ENCODE assay signal across 7 cellular contexts in the genomic region with DNA sequence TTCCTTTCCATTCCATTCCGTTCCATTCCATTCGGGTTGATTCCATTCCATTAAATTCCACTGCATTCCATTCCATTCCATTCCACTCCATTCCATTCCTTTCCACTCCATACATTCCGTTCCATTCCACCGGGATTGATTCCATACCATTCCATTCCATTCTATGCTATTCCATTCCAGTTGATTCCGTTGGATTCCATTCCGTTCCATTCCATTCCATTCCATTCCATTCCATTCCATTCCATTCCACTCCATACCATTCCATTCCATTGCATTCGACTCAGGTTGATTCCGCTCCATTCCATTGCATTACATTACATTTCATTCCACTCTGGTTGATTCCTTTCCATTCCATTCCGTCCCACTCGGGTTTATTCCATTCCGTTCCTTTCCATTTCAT.
DNase-seq lines count a peak whose midpoint lies in the region; ATAC-seq, FAIRE-seq and TF ChIP-seq lines count a peak whose summit lies in the region.
"Not testable (repeated sequence)": the region's sequence is repeated elsewhere in the genome, so short reads cannot be mapped to it uniquely, and the experiment has no call there.

No MANE protein-coding gene starts in this region.

- not testable (repeated sequence) for FAIRE-seq in RCC 7860 (lab: Jason Lieb, UNC); endothelial cell of umbilical vein (lab: Jason Lieb, UNC)

- not testable (repeated sequence) for H3K4ac ChIP-seq in IMR-90 (ENCODE audit: low read depth, low read length)

- TF ChIP-seq CTCF in IMR-90 (conservative IDR thresholded peaks at IDR 0.05; ENCODE audit: low read depth, low read length); endothelial cell of umbilical vein (IDR thresholded peaks at IDR 0.05; ENCODE audit: extremely low read depth in 1 of 2, insufficient read depth in 1 of 2, low read depth in 1 of 2, low read length in 2 of 2): not testable (repeated sequence)

- not testable (repeated sequence) for H2BK120ac ChIP-seq in IMR-90 (ENCODE audit: low read depth, low read length)

- not testable (repeated sequence) for BruUV-seq in IMR-90 (replicated peaks; lab: Mats Ljungman, UMichigan); endothelial cell of umbilical vein (replicated peaks; lab: Mats Ljungman, UMichigan)

- H3K36me3 ChIP-seq in HUES48 (ENCODE audit: control insufficient read depth, insufficient read depth, low read length); IMR-90 (ENCODE audit: control insufficient read depth, insufficient read depth, low read length); endothelial cell of umbilical vein (ENCODE audit: control insufficient read depth in 2 of 2, extremely low read depth in 1 of 2, insufficient read depth in 2 of 2, low read length in 2 of 2); iPS-20b (ENCODE audit: insufficient read depth, low read depth, low read length): not testable (repeated sequence)

- H3K9ac ChIP-seq in HUES48 (ENCODE audit: low read depth, low read length); IMR-90 (ENCODE audit: low read depth, low read length); endothelial cell of umbilical vein (replicated peaks; ENCODE audit: extremely low read depth, insufficient read depth, low read length); iPS-20b (ENCODE audit: low read depth, low read length): not testable (repeated sequence)

- in situ Hi-C loops in IMR-90 (cut with MboI; ENCODE audit: low sequenced_read_pairs): not testable (repeated sequence)

- POLR2A ChIA-PET in IMR-90 (lab: Charles Lee; ENCODE audit: unreplicated experiment); endothelial cell of umbilical vein (lab: Charles Lee): not testable (repeated sequence)

- H3K79me1 ChIP-seq in IMR-90 (ENCODE audit: low read depth in 1 of 2, low read length in 2 of 2): not testable (repeated sequence)

- peak overlapping the region; percentile 14 for H3K4me3 ChIP-seq in HUES48 (ENCODE audit: low read depth, low read length)
- not testable (repeated sequence) for H3K4me3 ChIP-seq in IMR-90 (ENCODE audit: insufficient read depth, low read depth, low read length); endothelial cell of umbilical vein (replicated peaks in 1 of 3; ENCODE audit: insufficient read depth in 1 of 3, low read depth in 1 of 3, low read length in 3 of 3)
- peak overlapping the region; percentile 18; the same call in 1 of the 2 replicates for H3K4me3 ChIP-seq in iPS-20b (ENCODE audit: low read length)

- H2AFZ ChIP-seq in IMR-90 (replicated peaks; ENCODE audit: low read length, poor library complexity); endothelial cell of umbilical vein (ENCODE audit: low read depth, low read length): not testable (repeated sequence)

- intact Hi-C loops in IMR-90 (cut with micrococcal nuclease); endothelial cell of umbilical vein (cut with micrococcal nuclease): not testable (repeated sequence)

- not testable (repeated sequence) for H3K4me2 ChIP-seq in IMR-90 (ENCODE audit: low read depth, low read length); endothelial cell of umbilical vein (ENCODE audit: insufficient read depth, low read length)

- not testable (repeated sequence) for DNase-seq in IMR-90
- peak; percentile 2 for DNase-seq in RCC 7860 (ENCODE audit: low spot score)
- peak; percentile 14 for DNase-seq in dedifferentiated amniotic fluid mesenchymal stem cell (ENCODE audit: extremely low spot score)
- peak; percentile 52 for DNase-seq in endothelial cell of umbilical vein (ENCODE audit: low read depth, low spot score)
- DNase-seq in medulla oblongata (ENCODE audit: extremely low spot score): peak; percentile 21

- CTCF ChIA-PET in IMR-90 (lab: Yijun Ruan, JAX); endothelial cell of umbilical vein (lab: Charles Lee): not testable (repeated sequence)

- not testable (repeated sequence) for H3K4me1 ChIP-seq in HUES48 (ENCODE audit: control insufficient read depth, insufficient read depth, low read length); IMR-90 (ENCODE audit: control insufficient read depth, insufficient read depth, low read length); endothelial cell of umbilical vein (ENCODE audit: control insufficient read depth, extremely low read depth, insufficient read depth, low read length); iPS-20b (ENCODE audit: insufficient read depth, low read length)

- not testable (repeated sequence) for H2AK9ac ChIP-seq in IMR-90 (replicated peaks; ENCODE audit: low read depth, low read length, poor library complexity)

- H3K14ac ChIP-seq in IMR-90 (replicated peaks; ENCODE audit: low read depth, low read length): not testable (repeated sequence)

- not testable (repeated sequence) for ATAC-seq in IMR-90 (ENCODE audit: low read depth)

- H2BK15ac ChIP-seq in IMR-90 (ENCODE audit: low read depth, low read length): not testable (repeated sequence)

- H2BK5ac ChIP-seq in IMR-90 (ENCODE audit: low read depth, low read length, poor library complexity, severe bottlenecking): peak overlapping the region; percentile 84

- H4K5ac ChIP-seq in IMR-90 (ENCODE audit: low read depth, low read length): not testable (repeated sequence)

- H2BK20ac ChIP-seq in IMR-90 (ENCODE audit: low read depth, low read length): not testable (repeated sequence)

- not testable (repeated sequence) for H3K79me2 ChIP-seq in endothelial cell of umbilical vein (ENCODE audit: control insufficient read depth, insufficient read depth, low read length)

- not testable (repeated sequence) for TF ChIP-seq POLR2A in IMR-90 (IDR thresholded peaks at IDR 0.05; ENCODE audit: low read depth, low read length); endothelial cell of umbilical vein (IDR thresholded peaks at IDR 0.05; ENCODE audit: low read depth, low read length)

- H3K27ac ChIP-seq in HUES48 (ENCODE audit: low read depth, low read length); IMR-90 (ENCODE audit: insufficient read depth, low read length); endothelial cell of umbilical vein (ENCODE audit: insufficient read depth, low read depth, low read length); iPS-20b (ENCODE audit: low read length): not testable (repeated sequence)

- not testable (repeated sequence) for H3K18ac ChIP-seq in IMR-90 (ENCODE audit: low read depth, low read length)

- not testable (repeated sequence) for TF ChIP-seq RAD21 in IMR-90 (IDR thresholded peaks at IDR 0.05; ENCODE audit: low read length)

- 61 to 100% methylated on average over 2 to 11 of the region's 11 CpGs for WGBS in IMR-90 (ENCODE audit: extremely low coverage in 2 of 2, insufficient read length in 1 of 2), 2 experiments

- peaks cover 63% of the 10 kb centered on the region for H3K9me3 ChIP-seq in HUES48 (ENCODE audit: control insufficient read depth, insufficient read depth, low read length)
- peaks cover 33% of the 10 kb centered on the region for H3K9me3 ChIP-seq in IMR-90 (ENCODE audit: control insufficient read depth, insufficient read depth, low read length)
- H3K9me3 ChIP-seq in endothelial cell of umbilical vein (replicated peaks; ENCODE audit: control insufficient read depth, insufficient read depth, low read length): peaks cover 39% of the 10 kb centered on the region
- H3K9me3 ChIP-seq in iPS-20b (ENCODE audit: insufficient read depth, low read depth, low read length): peaks cover 61% of the 10 kb centered on the region

- not testable (repeated sequence) for H4K8ac ChIP-seq in IMR-90 (ENCODE audit: low read depth in 2 of 2, low read length in 2 of 2)

- not testable (repeated sequence) for H3K56ac ChIP-seq in IMR-90 (ENCODE audit: extremely low read depth, insufficient read depth, low read length)

- dilution Hi-C loops in IMR-90 (cut with HindIII; ENCODE audit: low sequenced_read_pairs, unreplicated experiment); endothelial cell of umbilical vein (cut with MboI; ENCODE audit: extremely low pct_ligation_motif_present, low sequenced_read_pairs): not testable (repeated sequence)

- not testable (repeated sequence) for H3K27me3 ChIP-seq in HUES48 (ENCODE audit: control insufficient read depth, insufficient read depth, low read length); IMR-90 (ENCODE audit: control insufficient read depth, insufficient read depth, low read length); endothelial cell of umbilical vein (ENCODE audit: control insufficient read depth in 2 of 2, insufficient read depth in 2 of 2, low read length in 2 of 2); iPS-20b (ENCODE audit: insufficient read depth, low read length)

- not testable (repeated sequence) for H3K9me1 ChIP-seq in IMR-90 (ENCODE audit: insufficient read depth, low read length); endothelial cell of umbilical vein (replicated peaks; ENCODE audit: control insufficient read depth, extremely low read depth, insufficient read depth, low read length)

- H3K23ac ChIP-seq in IMR-90 (ENCODE audit: low read depth, low read length): not testable (repeated sequence)

- not testable (repeated sequence) for H4K91ac ChIP-seq in IMR-90 (ENCODE audit: insufficient read depth, low read depth, low read length)

- not testable (repeated sequence) for H4K20me1 ChIP-seq in IMR-90 (ENCODE audit: insufficient read depth, low read length); endothelial cell of umbilical vein (replicated peaks; ENCODE audit: control insufficient read depth, extremely low read depth, insufficient read depth, low read length)

- not testable (repeated sequence) for H2AK5ac ChIP-seq in IMR-90 (ENCODE audit: low read depth, low read length)
